8 cellular contexts compared by ENCODE assay signal in the genomic region with DNA sequence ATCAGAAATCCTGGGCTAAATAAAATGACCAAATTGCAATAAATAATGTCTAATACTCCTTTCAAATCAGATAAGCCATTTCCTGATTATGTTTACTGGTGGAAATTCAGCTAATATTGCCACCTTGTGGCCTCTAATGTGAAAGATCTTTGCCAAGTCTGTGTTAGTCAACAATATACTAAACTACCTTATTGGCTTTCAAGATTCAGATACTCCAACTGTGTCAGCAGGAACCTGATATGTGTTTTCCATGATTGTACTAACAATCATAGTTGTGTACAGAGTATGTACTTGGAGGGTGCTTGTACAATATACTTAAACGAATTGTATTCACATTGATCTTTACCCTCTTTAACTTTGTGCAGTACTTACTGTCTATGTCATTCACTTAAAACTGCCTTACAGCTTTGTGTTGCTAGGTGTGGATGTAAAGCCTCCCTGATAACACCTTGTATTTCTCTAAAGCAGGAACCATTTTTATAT.
A peak's percentile ranks its signal among the peaks of the same experiment; 100 is the strongest.
DNase-seq lines count a peak whose midpoint lies in the region; ATAC-seq and TF ChIP-seq lines count a peak whose summit lies in the region.

No MANE protein-coding gene starts in this region.

- DNase-seq in COLO668 (lab: John Stamatoyannopoulos, UW; ENCODE audit: unreplicated experiment) (peak; percentile 19), NCI-H2081 treated with DMSO at 0.1 percent for 48 hours (lab: John Stamatoyannopoulos, UW) (peak; percentile 44), heart right ventricle (no peak), smooth muscle cell (lab: John Stamatoyannopoulos, UW; ENCODE audit: unreplicated experiment) (no peak), ecto neural progenitor cell (ENCODE audit: low spot score) (no peak)
- DNase-seq in activated CD8-positive, alpha-beta T cell treated with anti-CD3 and anti-CD28 coated beads, Interleukin-2, amount 10 ng/mL, durations not matched to agents 7 days and 5 days, result peak; percentile 41

- H3K9me3 ChIP-seq in heart right ventricle (no peaks in the 10 kb centered on the region), smooth muscle cell (replicated peaks; ENCODE audit: low read depth) (no peaks in the 10 kb centered on the region)

- CTCF ChIA-PET in activated CD8-positive, alpha-beta T cell treated with anti-CD3 and anti-CD28 coated beads, Interleukin-2, amount 10 ng/mL, durations not matched to agents 7 days and 5 days (lab: Charles Lee), result interaction anchor here (0.6 to 1.9 kb wide), 12 partner anchors 17 to 462 kb away, joined by 3 to 18 read pairs (median 4); no protein-coding TSS in a partner anchor

- TF ChIP-seq CTCF in heart right ventricle (IDR thresholded peaks at IDR 0.05) (peak in 8 of 9 donors; percentile 13 to 52 (median 40)), smooth muscle cell (IDR thresholded peaks at IDR 0.05; ENCODE audit: borderline replicate concordance, insufficient read depth, poor library complexity, severe bottlenecking) (peak; percentile 61)

- peak overlapping the region; percentile 74 for H2AFZ ChIP-seq in smooth muscle cell (ENCODE audit: low read depth)

- H3K27ac ChIP-seq in heart right ventricle, result peak overlapping the region in 3 of 10 donors; percentile 12 to 66 (median 13)
- H3K27ac ChIP-seq in smooth muscle cell (ENCODE audit: low read depth), result no peak overlapping the region

- ATAC-seq in GM19023 (IDR thresholded peaks at IDR 0.05; ENCODE audit: unreplicated experiment) (peak; percentile 33), HG03095 (IDR thresholded peaks at IDR 0.05; ENCODE audit: unreplicated experiment) (peak; percentile 26), heart right ventricle (peak in 1 of 8 donors; percentile 52)
- peak; percentile 60 for ATAC-seq in activated CD8-positive, alpha-beta T cell treated with anti-CD3 and anti-CD28 coated beads, Interleukin-2, amount 10 ng/mL, durations not matched to agents 7 days and 5 days

- POLR2A ChIA-PET in activated CD8-positive, alpha-beta T cell treated with anti-CD3 and anti-CD28 coated beads, Interleukin-2, amount 10 ng/mL, durations not matched to agents 7 days and 5 days (lab: Charles Lee), result no interaction called here

- no peaks in the 10 kb centered on the region for H3K27me3 ChIP-seq in heart right ventricle
- peaks cover 5% of the 10 kb centered on the region for H3K27me3 ChIP-seq in smooth muscle cell (ENCODE audit: low read depth)

- H3K4me3 ChIP-seq in heart right ventricle, result peak overlapping the region in 1 of 10 donors; percentile 14
- H3K4me3 ChIP-seq in smooth muscle cell, result no peak overlapping the region

- no peaks in the 10 kb centered on the region for H3K36me3 Mint-ChIP-seq in activated CD8-positive, alpha-beta T cell treated with anti-CD3 and anti-CD28 coated beads, Interleukin-2, amount 10 ng/mL, durations not matched to agents 7 days and 5 days (ENCODE audit: low read depth)

- H3K27ac Mint-ChIP-seq in activated CD8-positive, alpha-beta T cell treated with anti-CD3 and anti-CD28 coated beads, Interleukin-2, amount 10 ng/mL, durations not matched to agents 7 days and 5 days, result no peak overlapping the region

- no peak overlapping the region for H3K9ac ChIP-seq in smooth muscle cell (ENCODE audit: low read depth)

- 49 to 58% methylated on average over 1 of the region's 1 CpG for WGBS in heart right ventricle, 2 donors
- WGBS in smooth muscle cell (ENCODE audit: low lambda C conversion rate), result 56% methylated on average over 1 of the region's 1 CpG

- H3K4me1 Mint-ChIP-seq in activated CD8-positive, alpha-beta T cell treated with anti-CD3 and anti-CD28 coated beads, Interleukin-2, amount 10 ng/mL, durations not matched to agents 7 days and 5 days (ENCODE audit: low read depth), result peaks cover 3% of the 10 kb centered on the region

- no peaks in the 10 kb centered on the region for H3K79me2 ChIP-seq in smooth muscle cell (ENCODE audit: low read depth)

- H3K4me3 Mint-ChIP-seq in activated CD8-positive, alpha-beta T cell treated with anti-CD3 and anti-CD28 coated beads, Interleukin-2, amount 10 ng/mL, durations not matched to agents 7 days and 5 days, result no peak overlapping the region

- no peaks in the 10 kb centered on the region for H3K36me3 ChIP-seq in heart right ventricle
- no peaks in the 10 kb centered on the region for H3K36me3 ChIP-seq in smooth muscle cell (ENCODE audit: low read depth)

- no peaks in the 10 kb centered on the region for H3K9me3 Mint-ChIP-seq in activated CD8-positive, alpha-beta T cell treated with anti-CD3 and anti-CD28 coated beads, Interleukin-2, amount 10 ng/mL, durations not matched to agents 7 days and 5 days (ENCODE audit: insufficient read depth)

- H3F3A ChIP-seq in smooth muscle cell (ENCODE audit: low read depth), result no peaks in the 10 kb centered on the region

- H3K4me2 ChIP-seq in smooth muscle cell, result peak overlapping the region; percentile 8

- intact Hi-C loops in heart right ventricle (cut with DNase I), result loop anchor here in 8 of 10 donors (5.0 to 10.0 kb wide), 5 partner anchors 211 to 421 kb away; no protein-coding TSS in a partner anchor

- H4K20me1 ChIP-seq in smooth muscle cell (ENCODE audit: low read depth), result no peaks in the 10 kb centered on the region

- H3K27me3 Mint-ChIP-seq in activated CD8-positive, alpha-beta T cell treated with anti-CD3 and anti-CD28 coated beads, Interleukin-2, amount 10 ng/mL, durations not matched to agents 7 days and 5 days (ENCODE audit: low read depth), result no peaks in the 10 kb centered on the region

- peaks cover 0 to 14% (median 0%) of the 10 kb centered on the region in 9 donors for H3K4me1 ChIP-seq in heart right ventricle
- no peaks in the 10 kb centered on the region for H3K4me1 ChIP-seq in smooth muscle cell (ENCODE audit: low read depth)

Comparison
In these comparisons a context has a peak if more than half of its experiments do, and no peak if none do; other contexts are left out.
1. DNase-seq: peak in COLO668 (single experiment), NCI-H2081 treated with DMSO at 0.1 percent for 48 hours (single experiment) and activated CD8-positive, alpha-beta T cell treated with anti-CD3 and anti-CD28 coated beads, Interleukin-2, amount 10 ng/mL, durations not matched to agents 7 days and 5 days (single experiment); none in heart right ventricle (0 of 2), smooth muscle cell (single experiment) and ecto neural progenitor cell (single experiment).